In the genomic region with DNA sequence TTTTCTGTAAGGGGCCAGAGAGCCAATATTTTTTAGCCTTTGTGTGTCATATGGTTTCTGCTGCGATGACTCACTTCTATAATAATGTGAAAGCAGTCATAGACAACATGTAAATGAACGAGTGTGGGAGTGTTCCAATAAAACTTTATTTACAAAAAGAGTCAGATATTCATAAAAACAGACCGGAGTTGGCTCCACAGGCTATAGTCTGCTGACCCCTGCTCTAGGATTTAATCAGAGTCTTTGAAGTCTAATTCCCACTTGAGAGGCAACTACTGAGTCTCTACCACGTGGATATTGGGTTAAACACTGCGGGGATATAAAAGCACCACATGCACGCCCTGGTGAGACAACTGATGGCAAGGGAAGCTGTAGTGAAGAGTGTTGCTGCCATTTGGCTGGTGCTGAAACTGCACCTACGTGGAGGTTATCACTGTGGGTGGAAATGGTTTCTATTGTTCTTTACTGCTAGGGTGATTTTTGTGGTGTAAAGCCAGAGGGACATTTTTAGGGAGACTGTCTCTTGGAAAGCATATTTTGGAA, we compare ENCODE assay signal across 1 cellular context.
TF ChIP-seq lines count a peak whose summit lies in the region.

No MANE protein-coding gene starts in this region.

TF ChIP-seq in GM23338, 12 proteins besides CTCF, POLR2A, EP300 and RAD21 (continued from another document):
- TF ChIP-seq ETS1 (IDR thresholded peaks at IDR 0.05), result no peak
